8 cellular contexts compared by ENCODE assay signal in the genomic region with DNA sequence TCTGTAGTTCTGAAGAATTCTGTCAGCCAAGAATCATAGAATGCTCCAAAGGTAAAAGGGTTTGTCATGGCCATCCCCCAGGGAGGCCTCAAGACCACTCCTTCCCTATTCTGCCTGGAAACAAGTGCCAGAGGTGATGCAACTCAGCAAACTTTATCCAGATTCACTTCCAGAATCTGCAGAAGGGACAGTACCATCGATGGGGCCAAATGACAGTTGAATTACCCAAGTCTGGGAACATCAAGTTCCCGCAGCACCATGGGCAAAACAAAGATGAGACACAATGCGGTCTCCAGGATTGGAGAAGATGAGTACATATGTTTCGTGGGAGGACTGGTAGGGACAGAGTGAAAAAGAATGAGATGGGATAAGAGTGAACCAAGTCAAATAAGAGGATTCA. TPM values are rescaled to one million over a fixed set of nuclear protein-coding genes. Genes with fewer than 3 reads are reported as not detected.
"Had no signal": no experiment of that assay in that cellular context is flagged by ENCODE, and none has a peak within 500 bp of the region (broad histone marks: within the 10 kb centered on the region; RNA-seq: fewer than 3 reads in every experiment).

No MANE protein-coding gene starts in this region.

- FAIRE-seq: H1, H54, HTR-8/SVneo had no signal

- H3K4me3 ChIP-seq: GM23338 had no signal

- H3K4me2 ChIP-seq: GM23338 had no signal

- DNase-seq: H9, HCEC 1CT, KBM-7 had no signal

- ATAC-seq: GM23338 had no signal

- H2AFZ ChIP-seq: GM23338 had no signal

RNA-seq across cellular contexts. Expression of a gene that starts 13.7 kb away (rescaled TPM):
- total RNA-seq: GM23338, H1, H9 had no signal
- polyA plus RNA-seq: IgD-negative memory B cell had no signal

RNA-seq across cellular contexts. Expression of a gene that starts 35.4 kb away (rescaled TPM):
- polyA plus RNA-seq: IgD-negative memory B cell had no signal
